8 cellular contexts compared by ENCODE assay signal in genomic region chr7:105691692-105692564, GRCh38.
DNase-seq lines count a peak whose midpoint lies in the region; ATAC-seq and TF ChIP-seq lines count a peak whose summit lies in the region.

No MANE protein-coding gene starts in this region.

- H3K27ac Mint-ChIP-seq in WTC11: peak overlapping the region; percentile 99
- peak overlapping the region; percentile 100 for H3K27ac Mint-ChIP-seq in central memory CD8-positive, alpha-beta T cell (ENCODE audit: low read depth)

- H3K36me3 ChIP-seq in A673 (ENCODE audit: insufficient read depth, low read length, poor library complexity, severe bottlenecking) (no peaks in the 10 kb centered on the region), left lung (no peaks in the 10 kb centered on the region)

- H3K9me3 ChIP-seq in A673 (ENCODE audit: low read depth, low read length, poor library complexity, severe bottlenecking): no peaks in the 10 kb centered on the region
- H3K9me3 ChIP-seq in left lung: no peaks in the 10 kb centered on the region

- H3K27me3 ChIP-seq in A673 (replicated peaks; ENCODE audit: insufficient read depth, low read depth, low read length, poor library complexity) (no peaks in the 10 kb centered on the region), left lung (no peaks in the 10 kb centered on the region)

- peak overlapping the region; percentile 74 for H3K4me3 Mint-ChIP-seq in WTC11
- H3K4me3 Mint-ChIP-seq in central memory CD8-positive, alpha-beta T cell: peak overlapping the region; percentile 94

- TF ChIP-seq CTCF in A673 (conservative IDR thresholded peaks at IDR 0.05; ENCODE audit: low read depth, low read length): no peak
- no peak for TF ChIP-seq CTCF in WTC11 (IDR thresholded peaks at IDR 0.05)
- TF ChIP-seq CTCF in left lung (IDR thresholded peaks at IDR 0.05): no peak

- POLR2A ChIA-PET in A673 (lab: Charles Lee; ENCODE audit: low non-redundant PET): interaction anchor here (0.6 kb wide), 1 partner anchor 270 kb away, joined by 16 read pairs; no protein-coding TSS in a partner anchor
- POLR2A ChIA-PET in WTC11 (lab: Charles Lee): no interaction called here

- peaks cover 89% of the 10 kb centered on the region for H3K4me1 Mint-ChIP-seq in WTC11
- H3K4me1 Mint-ChIP-seq in central memory CD8-positive, alpha-beta T cell: peaks cover 51% of the 10 kb centered on the region

- CTCF ChIA-PET in A673 (lab: Charles Lee) (interaction anchor here (0.6 to 1.1 kb wide), 2 partner anchors 196 to 351 kb away, joined by 3 read pairs; no protein-coding TSS in a partner anchor), WTC11 (lab: Charles Lee) (interaction anchor here (2.1 kb wide), 1 partner anchor 35 kb away, joined by 13 read pairs; no protein-coding TSS in a partner anchor)

- H3K9me3 Mint-ChIP-seq in WTC11: no peaks in the 10 kb centered on the region
- no peaks in the 10 kb centered on the region for H3K9me3 Mint-ChIP-seq in central memory CD8-positive, alpha-beta T cell

- H3K4me1 ChIP-seq in A673 (ENCODE audit: insufficient read depth, low read length, poor library complexity, severe bottlenecking): peaks cover 45% of the 10 kb centered on the region
- H3K4me1 ChIP-seq in left lung: peaks cover 0 to 13% of the 10 kb centered on the region in 2 donors

- no peaks in the 10 kb centered on the region for H3K27me3 Mint-ChIP-seq in WTC11 (ENCODE audit: low read depth)
- H3K27me3 Mint-ChIP-seq in central memory CD8-positive, alpha-beta T cell: no peaks in the 10 kb centered on the region

- H3K27ac ChIP-seq in A673 (ENCODE audit: low read depth, low read length, poor library complexity, severe bottlenecking) (peak overlapping the region; percentile 98), left lung (peak overlapping the region; percentile 77 to 83)

- peak; percentile 63 for ATAC-seq in GM18498 (IDR thresholded peaks at IDR 0.05; ENCODE audit: unreplicated experiment)
- ATAC-seq in WTC11: no peak
- peak; percentile 82 for ATAC-seq in central memory CD8-positive, alpha-beta T cell (replicated peaks; ENCODE audit: extremely low read depth, poor library complexity, severe bottlenecking)
- ATAC-seq in left lung: peak; percentile 92
- ATAC-seq in SK-N-SH treated with all-trans-retinoic acid at 6 μM for 48 hours: no peak

- H3K36me3 Mint-ChIP-seq in WTC11: peaks cover 16% of the 10 kb centered on the region
- peaks cover 19% of the 10 kb centered on the region for H3K36me3 Mint-ChIP-seq in central memory CD8-positive, alpha-beta T cell (ENCODE audit: insufficient read depth)

- intact Hi-C loops in A673 (cut with micrococcal nuclease; ENCODE audit: unreplicated experiment): loop anchor here (1.0 to 5.0 kb wide), 6 partner anchors 40 to 460 kb away; partner anchors contain the start of gene ATXN7L1
- intact Hi-C loops in left lung (cut with DNase I): no loop called here

- DNase-seq in A673 (ENCODE audit: low spot score) (peak; percentile 97), LoVo (ENCODE audit: low spot score) (peak; percentile 55), WTC11 (ENCODE audit: low spot score) (peak; percentile 23), left lung (peak; percentile 61 to 78)
- peak; percentile 54 to 79 for DNase-seq in central memory CD8-positive, alpha-beta T cell (ENCODE audit: low spot score in 2 of 2)
- DNase-seq in stimulated activated CD8-positive, alpha-beta memory T cell treated with anti-CD3 and anti-CD28 coated beads, Interleukin-4, amount 100 ng/mL, for 4 hours (ENCODE audit: low read depth in 2 of 2, low spot score in 1 of 2): peak; percentile 35 to 36

- peak overlapping the region; percentile 48 for H3K4me3 ChIP-seq in A673 (ENCODE audit: low read depth, low read length, poor library complexity, severe bottlenecking)
- H3K4me3 ChIP-seq in left lung: peak overlapping the region; percentile 32 to 52

- no TSS peak for BruUV-seq in A673 (replicated peaks; lab: Mats Ljungman, UMichigan)

TF ChIP-seq in WTC11, 78 proteins besides CTCF, POLR2A, EP300 and RAD21 (continues in another document):
- TF ChIP-seq, protein P1, sequence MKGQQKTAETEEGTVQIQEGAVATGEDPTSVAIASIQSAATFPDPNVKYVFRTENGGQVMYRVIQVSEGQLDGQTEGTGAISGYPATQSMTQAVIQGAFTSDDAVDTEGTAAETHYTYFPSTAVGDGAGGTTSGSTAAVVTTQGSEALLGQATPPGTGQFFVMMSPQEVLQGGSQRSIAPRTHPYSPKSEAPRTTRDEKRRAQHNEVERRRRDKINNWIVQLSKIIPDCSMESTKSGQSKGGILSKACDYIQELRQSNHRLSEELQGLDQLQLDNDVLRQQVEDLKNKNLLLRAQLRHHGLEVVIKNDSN (CRISPR knock-in tag; IDR thresholded peaks at IDR 0.05): peak; percentile 81
- TF ChIP-seq FOXK1 (CRISPR knock-in tag; IDR thresholded peaks at IDR 0.05) (peak; percentile 34; the same call in 1 of the 2 replicates), USF2 (CRISPR knock-in tag; IDR thresholded peaks at IDR 0.05) (peak; percentile 84)

TF ChIP-seq in SK-N-SH treated with all-trans-retinoic acid at 6 μM for 48 hours, 23 proteins besides CTCF, POLR2A, EP300 and RAD21:
- TF ChIP-seq ZNF565 (CRISPR knock-in tag; conservative IDR thresholded peaks at IDR 0.05; ENCODE audit: low read depth) (no peak), CSDC2 (CRISPR knock-in tag; IDR thresholded peaks at IDR 0.05) (no peak), ZFP3 (CRISPR knock-in tag; IDR thresholded peaks at IDR 0.05) (no peak), PPARA (CRISPR knock-in tag; IDR thresholded peaks at IDR 0.05; ENCODE audit: borderline replicate concordance) (no peak)
- TF ChIP-seq, protein P2, sequence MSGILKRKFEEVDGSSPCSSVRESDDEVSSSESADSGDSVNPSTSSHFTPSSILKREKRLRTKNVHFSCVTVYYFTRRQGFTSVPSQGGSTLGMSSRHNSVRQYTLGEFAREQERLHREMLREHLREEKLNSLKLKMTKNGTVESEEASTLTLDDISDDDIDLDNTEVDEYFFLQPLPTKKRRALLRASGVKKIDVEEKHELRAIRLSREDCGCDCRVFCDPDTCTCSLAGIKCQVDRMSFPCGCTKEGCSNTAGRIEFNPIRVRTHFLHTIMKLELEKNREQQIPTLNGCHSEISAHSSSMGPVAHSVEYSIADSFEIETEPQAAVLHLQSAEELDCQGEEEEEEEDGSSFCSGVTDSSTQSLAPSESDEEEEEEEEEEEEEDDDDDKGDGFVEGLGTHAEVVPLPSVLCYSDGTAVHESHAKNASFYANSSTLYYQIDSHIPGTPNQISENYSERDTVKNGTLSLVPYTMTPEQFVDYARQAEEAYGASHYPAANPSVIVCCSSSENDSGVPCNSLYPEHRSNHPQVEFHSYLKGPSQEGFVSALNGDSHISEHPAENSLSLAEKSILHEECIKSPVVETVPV (CRISPR knock-in tag; IDR thresholded peaks at IDR 0.05): no peak
- TF ChIP-seq, protein P3, sequence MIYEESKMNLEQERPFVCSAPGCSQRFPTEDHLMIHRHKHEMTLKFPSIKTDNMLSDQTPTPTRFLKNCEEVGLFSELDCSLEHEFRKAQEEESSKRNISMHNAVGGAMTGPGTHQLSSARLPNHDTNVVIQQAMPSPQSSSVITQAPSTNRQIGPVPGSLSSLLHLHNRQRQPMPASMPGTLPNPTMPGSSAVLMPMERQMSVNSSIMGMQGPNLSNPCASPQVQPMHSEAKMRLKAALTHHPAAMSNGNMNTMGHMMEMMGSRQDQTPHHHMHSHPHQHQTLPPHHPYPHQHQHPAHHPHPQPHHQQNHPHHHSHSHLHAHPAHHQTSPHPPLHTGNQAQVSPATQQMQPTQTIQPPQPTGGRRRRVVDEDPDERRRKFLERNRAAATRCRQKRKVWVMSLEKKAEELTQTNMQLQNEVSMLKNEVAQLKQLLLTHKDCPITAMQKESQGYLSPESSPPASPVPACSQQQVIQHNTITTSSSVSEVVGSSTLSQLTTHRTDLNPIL (CRISPR knock-in tag; IDR thresholded peaks at IDR 0.05; ENCODE audit: low read depth): no peak

Comparison
In these comparisons a context has a peak if more than half of its experiments do, and no peak if none do; other contexts are left out.
1. DNase-seq: peak in every context shown above with its lines; median percentile 97 in A673; 70 in left lung; 66 in central memory CD8-positive, alpha-beta T cell; 55 in LoVo; 36 in stimulated activated CD8-positive, alpha-beta memory T cell treated with anti-CD3 and anti-CD28 coated beads, Interleukin-4, amount 100 ng/mL, for 4 hours; 23 in WTC11.
2. ATAC-seq: peak in GM18498 (single experiment), central memory CD8-positive, alpha-beta T cell (single experiment) and left lung (single experiment); none in WTC11 (single experiment) and SK-N-SH treated with all-trans-retinoic acid at 6 μM for 48 hours (single experiment).